Comparison of ENCODE assay signal across 9 cellular contexts in the genomic region with DNA sequence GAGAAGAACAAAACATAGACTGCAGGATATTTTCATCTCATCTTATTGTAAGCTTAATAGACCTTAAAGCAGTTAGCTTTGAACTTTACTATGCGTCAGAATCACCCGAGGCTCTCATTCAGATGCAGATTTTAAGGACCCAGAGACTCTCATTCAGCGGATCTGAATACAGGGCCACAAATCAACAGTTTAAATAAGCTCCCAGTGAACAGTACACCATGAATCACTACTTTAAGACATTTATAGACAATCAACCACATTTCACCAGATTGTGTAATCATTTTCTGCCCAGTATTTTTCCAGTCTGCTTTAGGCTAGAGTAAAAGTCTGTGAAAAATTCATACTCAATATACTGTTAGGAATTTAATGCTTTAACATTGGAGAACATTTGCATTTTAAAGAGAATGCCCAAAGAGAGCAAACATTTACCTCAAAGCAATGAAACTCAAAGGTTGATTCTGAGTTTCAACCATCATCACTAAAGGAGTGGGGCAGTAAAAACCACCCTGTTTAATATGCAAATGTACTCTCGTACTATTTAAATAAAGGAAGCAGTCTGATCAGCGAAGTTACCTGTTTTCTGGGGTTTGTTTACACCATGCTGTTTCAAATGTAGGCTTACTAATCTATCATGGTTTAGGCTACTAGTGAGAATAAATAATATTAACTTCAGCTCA. TPM values are rescaled to one million over a fixed set of nuclear protein-coding genes. Genes with fewer than 3 reads are reported as not detected.
A peak's percentile ranks its signal among the peaks of the same experiment; 100 is the strongest.
DNase-seq lines count a peak whose midpoint lies in the region; ATAC-seq, FAIRE-seq and TF ChIP-seq lines count a peak whose summit lies in the region.
"Had no signal": no experiment of that assay in that cellular context is flagged by ENCODE, and none has a peak within 500 bp of the region (broad histone marks: within the 10 kb centered on the region; RNA-seq: fewer than 3 reads in every experiment).

No MANE protein-coding gene starts in this region.

- DNase-seq in HT1080 (ENCODE audit: low read depth) (peak; percentile 72), GM12878 (ENCODE audit: low read depth, low spot score) (no peak), osteocyte (ENCODE audit: extremely low spot score, unreplicated experiment) (no peak), epidermal melanocyte (ENCODE audit: insufficient read length, low spot score) (no peak), gastrocnemius medialis (no peak), C1 segment of cervical spinal cord (lab: John Stamatoyannopoulos, UW) (no peak), D341Med (ENCODE audit: low spot score) (no peak)

- H3K79me2 ChIP-seq in GM12878 (ENCODE audit: control insufficient read depth, insufficient read depth, low read length): no peaks in the 10 kb centered on the region

- in situ Hi-C loops in GM12878 (cut with MboI) (no loop called here), gastrocnemius medialis (cut with MboI; ENCODE audit: low sequenced_read_pairs in 4 of 4) (no loop called here)

- POLR2A ChIA-PET in GM12878 (lab: Charles Lee): interaction anchor here (0.5 to 1.1 kb wide), 2 partner anchors 10 to 18 kb away, joined by 3 to 4 read pairs; no protein-coding TSS in a partner anchor

- H3K27ac ChIP-seq in GM12878 (ENCODE audit: control insufficient read depth, insufficient read depth): no peak overlapping the region; the same call in 1 of the 2 replicates
- peak overlapping the region in 1 of 4 donors; percentile 38 for H3K27ac ChIP-seq in gastrocnemius medialis

- H3K4me1 ChIP-seq in GM12878 (ENCODE audit: control insufficient read depth, insufficient read depth, low read length) (peaks cover 42% of the 10 kb centered on the region), gastrocnemius medialis (peaks cover 27 to 53% of the 10 kb centered on the region in 2 donors)

- H3K4me3 Mint-ChIP-seq in osteocyte (ENCODE audit: unreplicated experiment): no peak overlapping the region
- H3K4me3 Mint-ChIP-seq: stimulated activated naive CD8-positive, alpha-beta T cell treated with anti-CD3 and anti-CD28 coated beads, Interleukin-15, Interleukin-2, amounts not matched to agents 100 ng/mL and 50 ng/mL, for 24 hours had no signal

- peak overlapping the region; percentile 90 for H3K27ac Mint-ChIP-seq in osteocyte (ENCODE audit: unreplicated experiment)
- H3K27ac Mint-ChIP-seq: stimulated activated naive CD8-positive, alpha-beta T cell treated with anti-CD3 and anti-CD28 coated beads, Interleukin-15, Interleukin-2, amounts not matched to agents 100 ng/mL and 50 ng/mL, for 24 hours had no signal

- TF ChIP-seq RAD21 in GM12878 (IDR thresholded peaks at IDR 0.05; ENCODE audit: insufficient read depth, low read depth, low read length): no peak

- SMC1A ChIA-PET in GM12878 (lab: Charles Lee; ENCODE audit: uncharacterized antibody, unreplicated experiment): interaction anchor here (0.7 to 2.4 kb wide), 11 partner anchors 8 to 124 kb away, joined by 3 to 14 read pairs (median 5); no protein-coding TSS in a partner anchor

- H3K9me3 ChIP-seq in GM12878 (replicated peaks; ENCODE audit: control insufficient read depth, insufficient read depth, low read length) (peaks cover 11% of the 10 kb centered on the region), gastrocnemius medialis (no peaks in the 10 kb centered on the region)

- TF ChIP-seq CTCF in GM12878 (IDR thresholded peaks at IDR 0.05 in 2 of 3, conservative IDR thresholded peaks at IDR 0.05 in 1 of 3; ENCODE audit: control insufficient read depth in 2 of 3, extremely low read depth in 1 of 3, insufficient read depth in 1 of 3, low read depth in 3 of 3, low read length in 3 of 3): no peak
- TF ChIP-seq CTCF in osteocyte (IDR thresholded peaks at IDR 0.05): no peak
- no peak for TF ChIP-seq CTCF in gastrocnemius medialis (IDR thresholded peaks at IDR 0.05 in 4 of 5, conservative IDR thresholded peaks at IDR 0.05 in 1 of 5)

- no peak for FAIRE-seq in GM12878 (lab: Jason Lieb, UNC)

- TF ChIP-seq POLR2A in GM12878 (IDR thresholded peaks at IDR 0.05; ENCODE audit: low read depth, low read length): no peak
- TF ChIP-seq POLR2A in gastrocnemius medialis (IDR thresholded peaks at IDR 0.05): no peak

- no peak overlapping the region for H3K9ac ChIP-seq in GM12878 (ENCODE audit: control insufficient read depth, insufficient read depth, low read length)

- H3K4me3 ChIP-seq in GM12878 (no peak overlapping the region), gastrocnemius medialis (no peak overlapping the region)

- H3K4me1 Mint-ChIP-seq in osteocyte (ENCODE audit: unreplicated experiment): peaks cover 22% of the 10 kb centered on the region

- CTCF ChIA-PET in GM12878 (lab: Yijun Ruan, JAX): interaction anchor here (0.7 to 2.2 kb wide), 5 partner anchors 9 to 124 kb away, joined by 3 to 6 read pairs (median 4); no protein-coding TSS in a partner anchor

- TF ChIP-seq EP300 in GM12878 (IDR thresholded peaks at IDR 0.05; ENCODE audit: borderline replicate concordance in 1 of 2, control insufficient read depth in 1 of 2, low read depth in 2 of 2, low read length in 2 of 2): no peak

- no peaks in the 10 kb centered on the region for H3K27me3 ChIP-seq in GM12878 (replicated peaks in 1 of 2; ENCODE audit: control insufficient read depth in 2 of 2, insufficient read depth in 2 of 2, low read length in 1 of 2)
- H3K27me3 ChIP-seq in gastrocnemius medialis: no peaks in the 10 kb centered on the region

- 55% methylated on average over 5 of the region's 5 CpGs for WGBS in GM12878 (ENCODE audit: insufficient coverage, insufficient replicate concordance, low lambda C conversion rate, missing lambda C conversion rate)

- H3K27me3 Mint-ChIP-seq in osteocyte (ENCODE audit: unreplicated experiment): no peaks in the 10 kb centered on the region
- H3K27me3 Mint-ChIP-seq: stimulated activated naive CD8-positive, alpha-beta T cell treated with anti-CD3 and anti-CD28 coated beads, Interleukin-15, Interleukin-2, amounts not matched to agents 100 ng/mL and 50 ng/mL, for 24 hours had no signal

- H3K9me3 Mint-ChIP-seq in osteocyte (ENCODE audit: unreplicated experiment): no peaks in the 10 kb centered on the region
- H3K9me3 Mint-ChIP-seq: stimulated activated naive CD8-positive, alpha-beta T cell treated with anti-CD3 and anti-CD28 coated beads, Interleukin-15, Interleukin-2, amounts not matched to agents 100 ng/mL and 50 ng/mL, for 24 hours had no signal

- H4K20me1 ChIP-seq in GM12878 (ENCODE audit: control insufficient read depth, insufficient read depth): no peaks in the 10 kb centered on the region

- H2AFZ ChIP-seq in GM12878 (ENCODE audit: control insufficient read depth, low read depth, low read length): 0 out of 2 replicates have a peak overlapping the region, but pooled peaks have one; percentile 19

- H3K36me3 ChIP-seq in GM12878 (ENCODE audit: control insufficient read depth in 2 of 2, insufficient read depth in 2 of 2, low read length in 1 of 2): no peaks in the 10 kb centered on the region
- H3K36me3 ChIP-seq in gastrocnemius medialis: no peaks in the 10 kb centered on the region

- H3K4me2 ChIP-seq in GM12878 (ENCODE audit: control insufficient read depth, insufficient read depth): peak overlapping the region; percentile 11

- no peaks in the 10 kb centered on the region for H3K36me3 Mint-ChIP-seq in osteocyte (ENCODE audit: unreplicated experiment)

- ATAC-seq in GM18861 (IDR thresholded peaks at IDR 0.05; ENCODE audit: unreplicated experiment): peak; percentile 40
- ATAC-seq in GM12878: peak; percentile 69
- ATAC-seq in gastrocnemius medialis: no peak

- BruUV-seq in GM12878 (replicated peaks; lab: Mats Ljungman, UMichigan): no TSS peak

- RAD21 ChIA-PET in GM12878 (lab: Charles Lee; ENCODE audit: unreplicated experiment): interaction anchor here (0.7 to 1.6 kb wide), 5 partner anchors 15 to 106 kb away, joined by 3 to 5 read pairs (median 4); no protein-coding TSS in a partner anchor

- intact Hi-C loops in GM12878 (cut with micrococcal nuclease; ENCODE audit: unreplicated experiment) (no loop called here), gastrocnemius medialis (cut with DNase I; ENCODE audit: low total_unique reads) (loop anchor here (5.0 to 10.0 kb wide), 4 partner anchors 87 to 385 kb away; no protein-coding TSS in a partner anchor)

RNA-seq across cellular contexts. Expression of gene ALPK2, which starts 11.0 kb away (rescaled TPM):
- total RNA-seq in HT1080 (2014; rRNA removed; shearing (Covaris generic)): 7.7 and 8.9 TPM in 2 replicates
- polyA plus RNA-seq in HT1080 (2015; cell fraction: cytosol; rRNA removed): 3.7 and 4.9 TPM in 2 replicates
- 21.5 and 24.0 TPM in 2 replicates for polyA plus RNA-seq in HT1080 (2015; cell fraction: nucleus; rRNA removed)
- total RNA-seq in GM12878 (2013; cell fraction: nucleolus; rRNA removed): 28.8 and 29.7 TPM in 2 replicates
- total RNA-seq in GM12878 (2014; rRNA removed): 4.5 and 5.8 TPM in 2 replicates
- 8.1 and 8.5 TPM in 2 replicates for total RNA-seq in GM12878 (2014; rRNA removed; fragmentation: Illumina TruSeq; extraction: Trizol)
- 4.3 and 5.1 TPM in 2 replicates for total RNA-seq in GM12878 (2021)
- polyA plus RNA-seq in GM12878 (2011; ENCODE audit: low read depth): 2.5 TPM
- polyA plus RNA-seq in GM12878 (2011; rRNA removed): 27.4 and 36.5 TPM in 2 replicates
- 14.0 TPM in 2 replicates for polyA plus RNA-seq in GM12878 (2011; cell fraction: cytosol; rRNA removed)
- polyA plus RNA-seq in GM12878 (2011; cell fraction: nucleus; rRNA removed): 68.7 and 99.5 TPM in 2 replicates
- 2.4 and 3.8 TPM in 2 replicates for polyA plus RNA-seq in GM12878 (2012)
- 4.8 and 4.9 TPM in 2 replicates for polyA plus RNA-seq in GM12878 (2014; fragmentation: Illumina TruSeq; extraction: Trizol)
- polyA plus RNA-seq in GM12878 (2014; fragmentation: Nextera tagmentation; extraction: Ambion mirVana): 1 to 10 TPM; 1.6 to 1.8 TPM
- 3.4 TPM in 2 replicates for polyA plus RNA-seq in GM12878 (2014; rRNA removed)
- 1 to 10 TPM; 5.1 to 6.0 TPM for polyA plus RNA-seq in GM12878 (2016; fragmentation: Nextera tagmentation; extraction: Ambion mirVana)
- polyA minus RNA-seq in GM12878 (2011; rRNA and poly(A)+ RNA removed): 53.4 and 56.6 TPM in 2 replicates
- polyA minus RNA-seq in GM12878 (2011; cell fraction: cytosol; rRNA and poly(A)+ RNA removed): 10.0 and 12.4 TPM in 2 replicates
- 96.9 and 97.0 TPM in 2 replicates for polyA minus RNA-seq in GM12878 (2011; cell fraction: nucleus; rRNA and poly(A)+ RNA removed)
- 54.9 and 61.2 TPM in 2 replicates for total RNA-seq in osteocyte
- 10 to 100 TPM; 46.6 to 81.5 (median 58.4) TPM for total RNA-seq in gastrocnemius medialis

RNA-seq across cellular contexts. Expression of gene MALT1, which starts 31.4 kb away (rescaled TPM):
- total RNA-seq in HT1080 (2014; rRNA removed; shearing (Covaris generic)): 27.8 and 34.9 TPM in 2 replicates
- polyA plus RNA-seq in HT1080 (2015; cell fraction: cytosol; rRNA removed): 19.4 and 20.7 TPM in 2 replicates
- polyA plus RNA-seq in HT1080 (2015; cell fraction: nucleus; rRNA removed): 43.2 and 50.8 TPM in 2 replicates
- total RNA-seq in GM12878 (2013; cell fraction: nucleolus; rRNA removed): 326 and 345 TPM in 2 replicates
- 61.5 and 79.2 TPM in 2 replicates for total RNA-seq in GM12878 (2014; rRNA removed)
- total RNA-seq in GM12878 (2014; rRNA removed; fragmentation: Illumina TruSeq; extraction: Trizol): 65.8 and 71.2 TPM in 2 replicates
- 49.8 and 50.6 TPM in 2 replicates for total RNA-seq in GM12878 (2021)
- polyA plus RNA-seq in GM12878 (2011; ENCODE audit: low read depth): 19.6 TPM
- polyA plus RNA-seq in GM12878 (2011; rRNA removed): 126 and 179 TPM in 2 replicates
- polyA plus RNA-seq in GM12878 (2011; cell fraction: cytosol; rRNA removed): 40.3 and 53.0 TPM in 2 replicates
- 145 and 211 TPM in 2 replicates for polyA plus RNA-seq in GM12878 (2011; cell fraction: nucleus; rRNA removed)
- 25.7 and 45.2 TPM in 2 replicates for polyA plus RNA-seq in GM12878 (2012)
- polyA plus RNA-seq in GM12878 (2014; fragmentation: Illumina TruSeq; extraction: Trizol): 54.2 and 67.3 TPM in 2 replicates
- 10 to 100 TPM; 17.6 to 32.5 TPM for polyA plus RNA-seq in GM12878 (2014; fragmentation: Nextera tagmentation; extraction: Ambion mirVana)
- 33.9 and 40.3 TPM in 2 replicates for polyA plus RNA-seq in GM12878 (2014; rRNA removed)
- 10 to 100 TPM; 32.5 to 37.2 TPM for polyA plus RNA-seq in GM12878 (2016; fragmentation: Nextera tagmentation; extraction: Ambion mirVana)
- polyA minus RNA-seq in GM12878 (2011; rRNA and poly(A)+ RNA removed): 83.9 and 129 TPM in 2 replicates
- 28.5 and 42.0 TPM in 2 replicates for polyA minus RNA-seq in GM12878 (2011; cell fraction: cytosol; rRNA and poly(A)+ RNA removed)
- polyA minus RNA-seq in GM12878 (2011; cell fraction: nucleus; rRNA and poly(A)+ RNA removed): 66.7 and 73.4 TPM in 2 replicates
- 28.1 and 28.8 TPM in 2 replicates for total RNA-seq in osteocyte
- 10 to 100 TPM in 3 of 4 donors, 1 to 10 TPM in 1; 9.9 to 24.8 (median 12.9) TPM for total RNA-seq in gastrocnemius medialis

Comparison
In these comparisons a context has a peak if more than half of its experiments do, and no peak if none do; other contexts are left out.
1. ATAC-seq: peak in GM18861 (single experiment) and GM12878 (single experiment); none in gastrocnemius medialis (0 of 2).